11 cellular contexts compared by ENCODE assay signal in genomic region chr2:71082402-71083252, GRCh38. TPM values are rescaled to one million over a fixed set of nuclear protein-coding genes. Genes with fewer than 3 reads are reported as not detected.
DNase-seq lines count a peak whose midpoint lies in the region; ATAC-seq, FAIRE-seq and TF ChIP-seq lines count a peak whose summit lies in the region.
"Had no signal": no experiment of that assay in that cellular context is flagged by ENCODE, and none has a peak within 500 bp of the region (broad histone marks: within the 10 kb centered on the region; RNA-seq: fewer than 3 reads in every experiment).

No MANE protein-coding gene starts in this region.

- WGBS in small intestine, 3 donors = 71 to 75% (median 72%) methylated on average over 5 of the region's 5 CpGs

- H3K27ac Mint-ChIP-seq in activated CD4-positive, alpha-beta memory T cell treated with anti-CD3 and anti-CD28 coated beads, Interleukin-2, amount 10 ng/mL, durations not matched to agents 7 days and 5 days = no peak overlapping the region
- no peak overlapping the region for H3K27ac Mint-ChIP-seq in chondrocyte (ENCODE audit: unreplicated experiment)

- no peak overlapping the region for H3K4me3 Mint-ChIP-seq in activated CD4-positive, alpha-beta memory T cell treated with anti-CD3 and anti-CD28 coated beads, Interleukin-2, amount 10 ng/mL, durations not matched to agents 7 days and 5 days
- H3K4me3 Mint-ChIP-seq in chondrocyte (ENCODE audit: unreplicated experiment) = no peak overlapping the region

- TF ChIP-seq CTCF in chondrocyte (IDR thresholded peaks at IDR 0.05) = no peak

- POLR2A ChIA-PET in activated CD4-positive, alpha-beta memory T cell treated with anti-CD3 and anti-CD28 coated beads, Interleukin-2, amount 10 ng/mL, durations not matched to agents 7 days and 5 days (lab: Charles Lee) = interaction anchor here (6.4 kb wide), 1 partner anchor 13 kb away, joined by 50 read pairs; the partner anchor contains the start of gene NAGK

- FAIRE-seq in small intestine (lab: Jason Lieb, UNC) = no peak

- H3K4me3 ChIP-seq in small intestine (ENCODE audit: low read depth in 1 of 2, low read length in 2 of 2) = no peak overlapping the region
- H3K4me3 ChIP-seq: skin epidermis had no signal

- H3K27me3 ChIP-seq in small intestine (ENCODE audit: control insufficient read depth in 2 of 2, insufficient read depth in 2 of 2, low read length in 2 of 2) = no peaks in the 10 kb centered on the region

- peak; percentile 56 for ATAC-seq in GM18520 (IDR thresholded peaks at IDR 0.05; ENCODE audit: unreplicated experiment)
- peak; percentile 41 for ATAC-seq in HG02763 (IDR thresholded peaks at IDR 0.05; ENCODE audit: unreplicated experiment)

- no peaks in the 10 kb centered on the region for H3K4me1 ChIP-seq in small intestine (ENCODE audit: control insufficient read depth in 2 of 2, insufficient read depth in 1 of 2, low read depth in 1 of 2, low read length in 1 of 2)

- H3K36me3 ChIP-seq in small intestine (ENCODE audit: control insufficient read depth in 2 of 2, insufficient read depth in 2 of 2, low read length in 2 of 2) = peaks cover 5 to 6% of the 10 kb centered on the region in 2 donors

- DNase-seq in activated CD4-positive, alpha-beta memory T cell treated with anti-CD3 and anti-CD28 coated beads, Interleukin-2, amount 10 ng/mL, durations not matched to agents 7 days and 5 days = peak; percentile 67
- peak; percentile 52 to 66 for DNase-seq in stimulated activated CD4-positive, alpha-beta T cell treated with anti-CD3 and anti-CD28 coated beads, Interleukin-15, amount 100 ng/mL, for 48 hours (ENCODE audit: low read depth in 2 of 2)
- DNase-seq in small intestine (no peak), NCI-H2171 (lab: John Stamatoyannopoulos, UW) (no peak), chondrocyte (ENCODE audit: low spot score) (no peak)
- no peak for DNase-seq in central memory CD4-positive, alpha-beta T cell
- DNase-seq: NCI-H1930 had no signal

- H3K9me3 ChIP-seq in small intestine (ENCODE audit: control insufficient read depth, low read depth) = no peaks in the 10 kb centered on the region

- H3K27me3 Mint-ChIP-seq in activated CD4-positive, alpha-beta memory T cell treated with anti-CD3 and anti-CD28 coated beads, Interleukin-2, amount 10 ng/mL, durations not matched to agents 7 days and 5 days = peaks cover 28% of the 10 kb centered on the region
- H3K27me3 Mint-ChIP-seq in chondrocyte (ENCODE audit: low read depth) = peaks cover 14% of the 10 kb centered on the region

- peaks cover 15% of the 10 kb centered on the region for H3K4me1 Mint-ChIP-seq in activated CD4-positive, alpha-beta memory T cell treated with anti-CD3 and anti-CD28 coated beads, Interleukin-2, amount 10 ng/mL, durations not matched to agents 7 days and 5 days
- H3K4me1 Mint-ChIP-seq in chondrocyte (ENCODE audit: low read depth) = no peaks in the 10 kb centered on the region

- H3K36me3 Mint-ChIP-seq in activated CD4-positive, alpha-beta memory T cell treated with anti-CD3 and anti-CD28 coated beads, Interleukin-2, amount 10 ng/mL, durations not matched to agents 7 days and 5 days (ENCODE audit: low read depth) = peaks cover 15% of the 10 kb centered on the region
- H3K36me3 Mint-ChIP-seq in chondrocyte (ENCODE audit: low read depth) = peaks cover 11% of the 10 kb centered on the region

- CTCF ChIA-PET in activated CD4-positive, alpha-beta memory T cell treated with anti-CD3 and anti-CD28 coated beads, Interleukin-2, amount 10 ng/mL, durations not matched to agents 7 days and 5 days (lab: Charles Lee) = no interaction called here

- H3K27ac ChIP-seq in small intestine (ENCODE audit: low read depth in 1 of 2, low read length in 1 of 2) = no peak overlapping the region
- H3K27ac ChIP-seq: HL-60 had no signal

- no peaks in the 10 kb centered on the region for H3K9me3 Mint-ChIP-seq in activated CD4-positive, alpha-beta memory T cell treated with anti-CD3 and anti-CD28 coated beads, Interleukin-2, amount 10 ng/mL, durations not matched to agents 7 days and 5 days
- H3K9me3 Mint-ChIP-seq in chondrocyte (ENCODE audit: low read depth) = no peaks in the 10 kb centered on the region

RNA-seq across cellular contexts. Expression of gene NAGK, which starts 14.2 kb away (rescaled TPM):
- 10 to 100 TPM; 66.1 to 67.5 TPM for total RNA-seq in activated CD4-positive, alpha-beta memory T cell treated with anti-CD3 and anti-CD28 coated beads, Interleukin-2, amount 10 ng/mL, durations not matched to agents 7 days and 5 days
- polyA plus RNA-seq in small intestine = 10 to 100 TPM; 54.8 to 81.0 (median 78.6) TPM
- total RNA-seq in chondrocyte = 166 to 185 TPM (median 177 TPM) in 3 replicates

RNA-seq across cellular contexts. Expression of gene MCEE, which starts 47.4 kb away (rescaled TPM):
- 10 to 100 TPM; 18.1 to 19.1 TPM for total RNA-seq in activated CD4-positive, alpha-beta memory T cell treated with anti-CD3 and anti-CD28 coated beads, Interleukin-2, amount 10 ng/mL, durations not matched to agents 7 days and 5 days
- polyA plus RNA-seq in small intestine = 10 to 100 TPM; 16.3 to 43.6 (median 34.6) TPM
- 21.1 to 26.5 TPM (median 22.6 TPM) in 3 replicates for total RNA-seq in chondrocyte

RNA-seq across cellular contexts. Expression of gene MPHOSPH10, which starts 47.8 kb away (rescaled TPM):
- total RNA-seq in activated CD4-positive, alpha-beta memory T cell treated with anti-CD3 and anti-CD28 coated beads, Interleukin-2, amount 10 ng/mL, durations not matched to agents 7 days and 5 days = 10 to 100 TPM; 25.5 to 26.2 TPM
- polyA plus RNA-seq in small intestine = 10 to 100 TPM; 14.3 to 20.3 (median 16.8) TPM
- 28.6 to 45.5 TPM (median 36.2 TPM) in 3 replicates for total RNA-seq in chondrocyte

Comparison
In these comparisons a context has a peak if more than half of its experiments do, and no peak if none do; other contexts are left out.
1. DNase-seq: peak in activated CD4-positive, alpha-beta memory T cell treated with anti-CD3 and anti-CD28 coated beads, Interleukin-2, amount 10 ng/mL, durations not matched to agents 7 days and 5 days (single experiment) and stimulated activated CD4-positive, alpha-beta T cell treated with anti-CD3 and anti-CD28 coated beads, Interleukin-15, amount 100 ng/mL, for 48 hours (2 of 2); none in small intestine (single experiment), NCI-H2171 (single experiment), central memory CD4-positive, alpha-beta T cell (single experiment) and chondrocyte (single experiment).